In the genomic region with DNA sequence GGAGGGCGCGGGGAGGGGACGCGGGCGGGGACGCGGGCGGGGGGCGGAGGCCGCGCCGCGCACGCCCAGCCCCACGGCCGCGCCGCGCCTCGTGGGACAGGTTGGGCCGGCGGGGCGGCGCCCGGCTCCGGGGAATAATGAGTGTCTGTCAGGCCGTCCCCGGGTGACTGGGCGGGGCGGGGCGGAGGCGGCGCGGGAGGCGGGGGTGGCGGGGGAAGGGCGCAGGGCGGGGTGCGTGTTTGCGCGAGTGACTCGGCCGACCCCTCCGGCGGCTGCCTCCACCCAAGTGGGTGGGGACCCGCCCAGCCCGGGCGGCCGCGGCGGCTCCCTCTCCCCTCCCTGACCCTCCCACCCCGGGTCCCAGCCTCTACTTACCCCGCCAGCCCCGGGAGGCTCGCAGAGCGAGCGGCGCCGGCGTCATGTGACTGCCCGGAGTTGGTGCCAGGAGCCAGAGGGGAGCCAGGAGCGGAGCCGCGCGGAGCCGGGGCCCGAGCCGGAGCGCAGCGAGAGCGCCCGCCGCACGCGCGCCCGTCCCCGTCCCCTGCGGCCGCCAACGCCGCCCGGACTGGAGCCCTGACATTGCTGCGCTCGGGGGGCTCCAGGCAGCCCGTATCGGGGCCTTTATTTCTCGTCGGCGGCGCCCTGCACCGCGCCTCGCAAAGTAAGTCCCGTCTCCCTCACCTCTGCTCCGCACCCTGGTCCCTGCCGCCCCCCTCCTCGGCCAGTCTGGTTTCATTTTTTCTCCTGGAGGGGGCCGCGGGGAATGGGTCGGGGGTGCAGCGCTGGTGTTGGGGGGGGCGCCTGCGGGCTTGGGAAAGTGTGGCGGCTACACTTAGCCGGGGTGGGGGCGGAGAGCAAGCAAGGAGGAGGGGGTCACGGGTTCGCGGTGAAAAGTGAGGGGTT, we compare ENCODE assay signal across 8 cellular contexts. TPM values are rescaled to one million over a fixed set of nuclear protein-coding genes. Genes with fewer than 3 reads are reported as not detected.
DNase-seq lines count a peak whose midpoint lies in the region; ATAC-seq and TF ChIP-seq lines count a peak whose summit lies in the region.

A gene (plus strand): TSS at position 399 of the 903 bp plus-strand sequence. CDS start 16,427 bp downstream, outside the sequence.

- H3K9me3 ChIP-seq in left lung, result no peaks in the 10 kb centered on the region

- DNase-seq in AG09309 (ENCODE audit: low read depth) (peak; percentile 61), NCI-H526 (lab: John Stamatoyannopoulos, UW) (peak; percentile 63 to 93), left lung (peak; percentile 95 to 99)
- peak; percentile 72 for DNase-seq in activated CD4-positive, alpha-beta T cell treated with anti-CD3 and anti-CD28 coated beads, Interleukin-2, amount 50 U/mL, for 24 hours (ENCODE audit: low read depth in 1 of 2, low spot score in 1 of 2)
- peak; percentile 87 for DNase-seq in stimulated activated CD4-positive, alpha-beta T cell treated with anti-CD3 and anti-CD28 coated beads, Interleukin-2, amount 100 ng/mL, for 4 hours (ENCODE audit: low read depth)

- H3K36me3 Mint-ChIP-seq in dendritic cell treated with granulocyte-macrophage colony-stimulating factor and Interleukin-4, amounts not matched to agents 40 ng/mL and 50 ng/mL, for 4 days (ENCODE audit: low read depth), result peaks cover 21% of the 10 kb centered on the region

- H3K36me3 ChIP-seq in left lung, result no peaks in the 10 kb centered on the region

- TF ChIP-seq POLR2A in GM19193 (IDR thresholded peaks at IDR 0.05; ENCODE audit: extremely low read depth, insufficient read depth, insufficient read length), result peak; percentile 30

- intact Hi-C loops in dendritic cell treated with granulocyte-macrophage colony-stimulating factor and Interleukin-4, amounts not matched to agents 40 ng/mL and 50 ng/mL, for 4 days (cut with micrococcal nuclease), result loop anchor here (5.0 kb wide), 1 partner anchor 82 kb away; no protein-coding TSS in a partner anchor
- intact Hi-C loops in left lung (cut with DNase I), result no loop called here

- no peaks in the 10 kb centered on the region for H3K27me3 ChIP-seq in left lung

- H3K27ac ChIP-seq in left lung, result peak within 1 kb of the TSS; percentile 99 to 100

- H3K4me3 ChIP-seq in AG09309 (ENCODE audit: control insufficient read depth, low read depth, low read length) (peak within 1 kb of the TSS; percentile 68), left lung (peak within 1 kb of the TSS; percentile 77 to 84)

- peaks cover 49% of the 10 kb centered on the region for H3K4me1 Mint-ChIP-seq in dendritic cell treated with granulocyte-macrophage colony-stimulating factor and Interleukin-4, amounts not matched to agents 40 ng/mL and 50 ng/mL, for 4 days (ENCODE audit: low read depth)

- peaks cover 24 to 57% of the 10 kb centered on the region in 2 donors for H3K4me1 ChIP-seq in left lung

- no peaks in the 10 kb centered on the region for H3K27me3 Mint-ChIP-seq in dendritic cell treated with granulocyte-macrophage colony-stimulating factor and Interleukin-4, amounts not matched to agents 40 ng/mL and 50 ng/mL, for 4 days

- peak within 1 kb of the TSS; percentile 87 for H3K27ac Mint-ChIP-seq in dendritic cell treated with granulocyte-macrophage colony-stimulating factor and Interleukin-4, amounts not matched to agents 40 ng/mL and 50 ng/mL, for 4 days

- H3K9me3 Mint-ChIP-seq in dendritic cell treated with granulocyte-macrophage colony-stimulating factor and Interleukin-4, amounts not matched to agents 40 ng/mL and 50 ng/mL, for 4 days, result peaks cover 8% of the 10 kb centered on the region

- peak; percentile 68 for ATAC-seq in HG03354 (IDR thresholded peaks at IDR 0.05; ENCODE audit: poor library complexity, severe bottlenecking, unreplicated experiment)
- peak; percentile 82 for ATAC-seq in left lung

- peak within 1 kb of the TSS; percentile 93 for H3K4me3 Mint-ChIP-seq in dendritic cell treated with granulocyte-macrophage colony-stimulating factor and Interleukin-4, amounts not matched to agents 40 ng/mL and 50 ng/mL, for 4 days

- TF ChIP-seq CTCF in AG09309 (IDR thresholded peaks at IDR 0.05; ENCODE audit: control insufficient read depth, insufficient read depth, low read depth, low read length, missing control alignments) (no peak), left lung (IDR thresholded peaks at IDR 0.05) (no peak)

RNA-seq across cellular contexts. Expression of the gene that starts here (rescaled TPM):
- total RNA-seq in left lung, result 10 to 100 TPM; 43.5 to 59.8 TPM

Comparison
In these comparisons a context has a peak if more than half of its experiments do, and no peak if none do; other contexts are left out.
1. Peak in every context shown above with its lines: DNase-seq, ATAC-seq, H3K4me3 ChIP-seq and H3K27ac ChIP-seq.